8 cellular contexts compared by ENCODE assay signal in the genomic region with DNA sequence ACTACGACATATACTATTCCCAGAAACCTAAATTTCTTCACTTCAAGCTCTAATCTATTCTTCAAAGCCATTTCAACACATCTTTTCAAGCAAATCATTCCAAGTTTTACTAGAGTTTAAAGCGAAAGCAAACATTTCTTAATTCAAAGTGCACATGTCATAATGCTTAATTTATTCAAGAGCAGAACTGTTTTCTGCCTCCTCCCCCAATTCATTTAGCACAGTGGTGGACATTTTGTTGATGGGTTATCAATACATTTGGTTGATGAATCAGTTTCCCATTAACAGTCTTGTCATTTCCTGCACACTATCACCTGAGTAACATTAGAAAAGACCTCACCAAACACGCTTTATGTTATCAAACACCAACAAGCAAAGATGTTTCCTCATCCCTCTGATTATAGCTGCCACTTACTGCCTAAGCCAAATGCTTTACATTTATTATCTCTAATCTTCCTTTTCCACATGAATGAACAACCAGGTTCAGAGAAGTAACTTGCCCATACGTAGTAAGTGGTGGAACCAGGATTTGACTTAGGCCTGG. TPM values are rescaled to one million over a fixed set of nuclear protein-coding genes. Genes with fewer than 3 reads are reported as not detected.
DNase-seq lines count a peak whose midpoint lies in the region; ATAC-seq and TF ChIP-seq lines count a peak whose summit lies in the region.

No MANE protein-coding gene starts in this region.

- H3K9me3 ChIP-seq in SJCRH30 (replicated peaks) = no peaks in the 10 kb centered on the region

- H3K27me3 ChIP-seq in SJCRH30 (no peaks in the 10 kb centered on the region), rectal smooth muscle tissue (ENCODE audit: control insufficient read depth, insufficient read depth, low read length) (no peaks in the 10 kb centered on the region)

- TF ChIP-seq POLR2A in erythroblast (IDR thresholded peaks at IDR 0.05; ENCODE audit: low read length) = peak; percentile 23

- H3K27ac ChIP-seq in SJCRH30 (no peak overlapping the region), rectal smooth muscle tissue (ENCODE audit: low read depth, low read length) (no peak overlapping the region)

- H3K4me1 ChIP-seq in SJCRH30 (peaks cover 10% of the 10 kb centered on the region; the same call in 1 of the 2 replicates), rectal smooth muscle tissue (ENCODE audit: control insufficient read depth, insufficient read depth, low read length) (peaks cover 19% of the 10 kb centered on the region)

- no peak for DNase-seq in SJCRH30
- DNase-seq in erythroblast (lab: John Stamatoyannopoulos, UW) = peak in 1 of 2 experiments; percentile 72

- peak overlapping the region; percentile 96 for H3K4me3 ChIP-seq in GM08714 (ENCODE audit: low read length)
- H3K4me3 ChIP-seq in SJCRH30 = peak overlapping the region; percentile 98
- peak overlapping the region; percentile 94 for H3K4me3 ChIP-seq in rectal smooth muscle tissue (ENCODE audit: low read length)

- ATAC-seq in HG02571 (IDR thresholded peaks at IDR 0.05; ENCODE audit: unreplicated experiment) (no peak), GM18519 (IDR thresholded peaks at IDR 0.05; ENCODE audit: low FRiP score, unreplicated experiment) (no peak), GM21447 (IDR thresholded peaks at IDR 0.05; ENCODE audit: unreplicated experiment) (no peak), GM19452 (IDR thresholded peaks at IDR 0.05; ENCODE audit: unreplicated experiment) (no peak)

- peaks cover 52% of the 10 kb centered on the region for H3K36me3 ChIP-seq in SJCRH30
- no peaks in the 10 kb centered on the region for H3K36me3 ChIP-seq in rectal smooth muscle tissue (ENCODE audit: control insufficient read depth, insufficient read depth, low read length)

- no peak overlapping the region for H3K9ac ChIP-seq in rectal smooth muscle tissue (ENCODE audit: low read length)

RNA-seq across cellular contexts. Expression of gene SRSF4, which starts 2.0 kb away (rescaled TPM):
- 93.6 and 102 TPM in 2 replicates for total RNA-seq in SJCRH30 (2014; rRNA removed; shearing (Covaris generic))

RNA-seq across cellular contexts. Expression of gene MECR, which starts 51.0 kb away (rescaled TPM):
- total RNA-seq in SJCRH30 (2014; rRNA removed; shearing (Covaris generic)) = 18.9 and 25.4 TPM in 2 replicates

RNA-seq across cellular contexts. Expression of gene TMEM200B, which starts 56.0 kb away (rescaled TPM):
- 1.0 and 1.3 TPM in 2 replicates for total RNA-seq in SJCRH30 (2014; rRNA removed; shearing (Covaris generic))

RNA-seq across cellular contexts. Expression of gene PTPRU, which starts 56.6 kb away (rescaled TPM):
- total RNA-seq in SJCRH30 (2014; rRNA removed; shearing (Covaris generic)) = 12.3 and 16.3 TPM in 2 replicates
